8 cellular contexts compared by ENCODE assay signal in the genomic region with DNA sequence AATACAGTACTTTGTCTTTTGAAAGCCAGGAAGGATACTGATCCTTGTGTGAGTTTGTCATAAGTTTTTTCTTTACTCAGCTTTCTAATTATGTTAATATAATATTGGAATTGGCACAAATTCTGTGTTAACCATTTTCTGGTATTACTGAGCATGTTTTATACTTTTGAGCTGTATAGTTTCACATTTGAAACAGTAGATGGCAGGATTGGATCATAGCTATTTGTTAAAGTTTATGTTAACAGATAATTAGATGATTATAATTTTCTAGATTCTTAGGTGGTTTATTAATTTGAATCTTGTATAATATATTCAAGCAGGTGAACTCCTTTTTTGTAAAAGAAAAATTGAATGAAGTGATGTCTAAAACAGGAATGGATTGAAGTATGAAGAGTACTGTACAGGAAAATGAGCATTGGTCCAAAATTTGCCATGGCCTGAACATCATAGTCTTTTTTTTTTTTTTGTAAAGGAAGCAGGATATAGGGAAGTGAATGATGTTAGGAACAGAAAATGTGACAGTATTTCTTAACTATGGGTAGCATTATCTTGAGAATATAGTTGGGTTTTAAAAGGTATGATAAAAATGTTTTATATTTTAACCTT.
A peak's percentile ranks its signal among the peaks of the same experiment; 100 is the strongest.
DNase-seq lines count a peak whose midpoint lies in the region; ATAC-seq and TF ChIP-seq lines count a peak whose summit lies in the region.

No MANE protein-coding gene starts in this region.

- no peak overlapping the region for H4K5ac ChIP-seq in mesendoderm (ENCODE audit: low read length)

- H3K4me2 ChIP-seq in mesendoderm (ENCODE audit: low read length): no peak overlapping the region

- TF ChIP-seq POLR2A in Peyer's patch (IDR thresholded peaks at IDR 0.05) (no peak), upper lobe of left lung (IDR thresholded peaks at IDR 0.05) (no peak)

- H3K18ac ChIP-seq in mesendoderm (ENCODE audit: low read length): no peak overlapping the region

- no peak for TF ChIP-seq EP300 in upper lobe of left lung (IDR thresholded peaks at IDR 0.05)

- peak; percentile 13 to 58 for TF ChIP-seq CTCF in right atrium auricular region (IDR thresholded peaks at IDR 0.05)
- TF ChIP-seq CTCF in Peyer's patch (IDR thresholded peaks at IDR 0.05): peak in 4 of 6 experiments; percentile 54 to 67 (median 64)
- TF ChIP-seq CTCF in fibroblast of pulmonary artery (IDR thresholded peaks at IDR 0.05; ENCODE audit: low read length, missing control alignments): peak; percentile 54
- peak in 5 of 6 experiments; percentile 36 to 45 (median 39) for TF ChIP-seq CTCF in upper lobe of left lung (IDR thresholded peaks at IDR 0.05)

- no peak for DNase-seq in right atrium auricular region (ENCODE audit: low spot score)
- no peak for DNase-seq in Right ventricle myocardium superior
- DNase-seq in Peyer's patch: no peak
- DNase-seq in fibroblast of pulmonary artery (ENCODE audit: low read depth): peak; percentile 41
- no peak for DNase-seq in upper lobe of left lung
- no peak for DNase-seq in mesendoderm
- no peak for DNase-seq in NCI-H1092 treated with DMSO at 0.1 percent for 48 hours (lab: John Stamatoyannopoulos, UW)

- no peak overlapping the region for H3K9ac ChIP-seq in mesendoderm (ENCODE audit: low read length)

- H3K9me3 ChIP-seq in right atrium auricular region: no peaks in the 10 kb centered on the region
- H3K9me3 ChIP-seq in Peyer's patch: no peaks in the 10 kb centered on the region
- no peaks in the 10 kb centered on the region for H3K9me3 ChIP-seq in upper lobe of left lung

- H2BK15ac ChIP-seq in mesendoderm (replicated peaks; ENCODE audit: low read depth): no peak overlapping the region

- no peak overlapping the region for H3K56ac ChIP-seq in mesendoderm (ENCODE audit: low read length)

- no peaks in the 10 kb centered on the region for H3K79me2 ChIP-seq in mesendoderm (ENCODE audit: control insufficient read depth, insufficient read depth, low read length)

- H3K36me3 ChIP-seq in right atrium auricular region (no peaks in the 10 kb centered on the region), Peyer's patch (no peaks in the 10 kb centered on the region), upper lobe of left lung (no peaks in the 10 kb centered on the region), mesendoderm (ENCODE audit: control insufficient read depth, insufficient read depth, low read length) (no peaks in the 10 kb centered on the region)

- H4K8ac ChIP-seq in mesendoderm (ENCODE audit: low read depth, low read length): no peak overlapping the region

- no peak overlapping the region for H2AK5ac ChIP-seq in mesendoderm (ENCODE audit: low read length)

- intact Hi-C loops in Right ventricle myocardium superior (cut with DNase I): loop anchor here (5.0 kb wide), 1 partner anchor 112 kb away; no protein-coding TSS in a partner anchor

- no peak overlapping the region for H3K4ac ChIP-seq in mesendoderm (ENCODE audit: low read depth, low read length)

- H3K4me3 ChIP-seq in right atrium auricular region (no peak overlapping the region), Peyer's patch (no peak overlapping the region), fibroblast of pulmonary artery (replicated peaks; ENCODE audit: low read depth, low read length) (no peak overlapping the region), upper lobe of left lung (no peak overlapping the region), mesendoderm (ENCODE audit: low read length) (no peak overlapping the region)

- H3K23ac ChIP-seq in mesendoderm (ENCODE audit: low read length): no peak overlapping the region

- H3K27me3 ChIP-seq in right atrium auricular region (no peaks in the 10 kb centered on the region), Peyer's patch (no peaks in the 10 kb centered on the region), upper lobe of left lung (no peaks in the 10 kb centered on the region), mesendoderm (ENCODE audit: insufficient read depth, low read length, poor library complexity) (no peaks in the 10 kb centered on the region)

- no peak for ATAC-seq in Right ventricle myocardium superior (ENCODE audit: poor library complexity)
- no peak for ATAC-seq in upper lobe of left lung (ENCODE audit: low FRiP score in 2 of 2)
- ATAC-seq in GM19463 (IDR thresholded peaks at IDR 0.05; ENCODE audit: unreplicated experiment): no peak

- no peak overlapping the region for H2BK120ac ChIP-seq in mesendoderm (ENCODE audit: low read depth, low read length)

- no peaks in the 10 kb centered on the region for H3K79me1 ChIP-seq in mesendoderm (ENCODE audit: low read length)

- H3K4me1 ChIP-seq in right atrium auricular region (no peaks in the 10 kb centered on the region), Peyer's patch (no peaks in the 10 kb centered on the region), upper lobe of left lung (peaks cover 0 to 3% (median 0%) of the 10 kb centered on the region in 4 donors), mesendoderm (ENCODE audit: control insufficient read depth, low read depth, low read length) (no peaks in the 10 kb centered on the region)

- H3K27ac ChIP-seq in right atrium auricular region (no peak overlapping the region), Peyer's patch (no peak overlapping the region), upper lobe of left lung (no peak overlapping the region), mesendoderm (ENCODE audit: low read depth, low read length) (no peak overlapping the region)

- H2BK5ac ChIP-seq in mesendoderm (ENCODE audit: low read length): no peak overlapping the region
